8 cellular contexts compared by ENCODE assay signal in the genomic region with DNA sequence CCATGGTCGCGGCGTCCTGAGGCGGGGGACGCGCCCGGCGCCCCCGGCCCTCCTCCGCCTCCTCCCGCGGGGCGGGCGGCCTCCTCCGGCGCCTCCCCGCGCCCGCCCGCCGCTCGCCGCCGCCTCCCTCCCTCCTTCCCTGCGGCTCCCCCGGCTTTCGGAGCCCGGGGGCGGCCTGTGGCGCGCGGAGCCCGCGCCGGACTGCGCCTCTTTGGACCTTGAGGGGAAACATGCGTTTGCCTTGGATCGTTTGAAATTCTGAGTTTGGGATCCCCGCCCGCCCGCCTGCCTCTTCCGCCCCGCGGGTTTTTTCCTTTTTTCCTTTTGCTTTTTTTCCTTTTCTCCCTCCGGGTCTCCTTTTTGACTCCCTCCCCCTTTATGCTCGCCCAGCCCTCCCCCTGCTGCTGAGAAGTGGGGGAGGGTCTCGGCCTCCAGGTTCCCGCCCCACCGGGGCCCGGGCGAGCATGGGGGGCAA. TPM values are rescaled to one million over a fixed set of nuclear protein-coding genes. Genes with fewer than 3 reads are reported as not detected.
DNase-seq lines count a peak whose midpoint lies in the region; ATAC-seq, FAIRE-seq and TF ChIP-seq lines count a peak whose summit lies in the region.

No MANE protein-coding gene starts in this region.

- TF ChIP-seq CTCF in PC-9 (conservative IDR thresholded peaks at IDR 0.05) (no peak), brain (conservative IDR thresholded peaks at IDR 0.05) (no peak), keratinocyte (optimal IDR thresholded peaks at IDR 0.05 in 1 of 3, IDR thresholded peaks at IDR 0.05 in 1 of 3, conservative IDR thresholded peaks at IDR 0.05 in 1 of 3; ENCODE audit: extremely low read depth in 1 of 3, insufficient read depth in 2 of 3, low read length in 3 of 3) (no peak)

- H3K27ac ChIP-seq in PC-9 (peak overlapping the region; percentile 48; the same call in 1 of the 2 replicates), keratinocyte (ENCODE audit: control insufficient read depth, insufficient read depth, low read length) (peak overlapping the region; percentile 43)

- DNase-seq in NCI-H1417 (lab: John Stamatoyannopoulos, UW) (peak; percentile 51 to 73 (median 69)), NCI-H1417 treated with DMSO at 0.1 percent for 48 hours (lab: John Stamatoyannopoulos, UW) (no peak), PC-9 (no peak), keratinocyte (ENCODE audit: low read depth, low spot score) (no peak), NCI-H128 (lab: John Stamatoyannopoulos, UW; ENCODE audit: unreplicated experiment) (no peak)
- peak; percentile 44 for DNase-seq in stimulated activated CD4-positive, alpha-beta T cell treated with anti-CD3 and anti-CD28 coated beads, Interleukin-4, amount 100 ng/mL, for 1 hour

- peaks cover 55% of the 10 kb centered on the region for H3K4me1 ChIP-seq in PC-9 (replicated peaks; ENCODE audit: insufficient read depth)
- peaks cover 33% of the 10 kb centered on the region for H3K4me1 ChIP-seq in keratinocyte (ENCODE audit: control insufficient read depth, extremely low read depth, insufficient read depth, low read length)

- H3K27me3 ChIP-seq in PC-9 (ENCODE audit: insufficient read depth, low read depth) (no peaks in the 10 kb centered on the region), keratinocyte (ENCODE audit: control insufficient read depth, extremely low read depth, insufficient read depth, low read length) (no peaks in the 10 kb centered on the region)

- H2AFZ ChIP-seq in PC-9 = peak overlapping the region; percentile 68; the same call in 1 of the 2 replicates
- H2AFZ ChIP-seq in keratinocyte (ENCODE audit: control insufficient read depth, low read length) = no peak overlapping the region

- H3K4me2 ChIP-seq in PC-9 (peak overlapping the region; percentile 77), keratinocyte (ENCODE audit: control insufficient read depth, extremely low read depth, insufficient read depth, low read depth, low read length) (peak overlapping the region; percentile 96)

- H3K79me2 ChIP-seq in PC-9 (ENCODE audit: low read depth) (peaks cover 49% of the 10 kb centered on the region), keratinocyte (ENCODE audit: control insufficient read depth, insufficient read depth, low read length) (peaks cover 42% of the 10 kb centered on the region)

- H3K36me3 Mint-ChIP-seq in brain = peaks cover 22% of the 10 kb centered on the region

- peak overlapping the region; percentile 74 for H3K4me3 ChIP-seq in PC-9
- peak overlapping the region; percentile 64 to 87 (median 73) for H3K4me3 ChIP-seq in keratinocyte (ENCODE audit: control insufficient read depth in 2 of 3, extremely low read depth in 1 of 3, insufficient read depth in 2 of 3, low read depth in 1 of 3, low read length in 3 of 3)

- peaks cover 42% of the 10 kb centered on the region for H3K4me1 Mint-ChIP-seq in brain

- peak overlapping the region; percentile 65 for H3K9ac ChIP-seq in keratinocyte (ENCODE audit: control insufficient read depth, extremely low read depth, insufficient read depth, low read length)

- no peaks in the 10 kb centered on the region for H3K9me3 Mint-ChIP-seq in brain

- H3K9me3 ChIP-seq in PC-9 (ENCODE audit: insufficient read depth, low read depth) = no peaks in the 10 kb centered on the region
- H3K9me3 ChIP-seq in keratinocyte (ENCODE audit: control insufficient read depth, low read depth, low read length) = no peaks in the 10 kb centered on the region

- H4K20me1 ChIP-seq in PC-9 (ENCODE audit: insufficient read depth) = peaks cover 33% of the 10 kb centered on the region
- H4K20me1 ChIP-seq in keratinocyte (ENCODE audit: control insufficient read depth, extremely low read depth, insufficient read depth, low read length) = no peaks in the 10 kb centered on the region

- ATAC-seq in HG02678 (IDR thresholded peaks at IDR 0.05; ENCODE audit: unreplicated experiment) = peak; percentile 31

- H3K9me1 ChIP-seq in keratinocyte (ENCODE audit: control insufficient read depth, extremely low read depth, insufficient read depth, low read length) = peaks cover 2% of the 10 kb centered on the region

- peak overlapping the region in 3 of 5 experiments; percentile 87 to 91 (median 89) for H3K27ac Mint-ChIP-seq in brain

- H3K36me3 ChIP-seq in PC-9 (ENCODE audit: low read depth) (peaks cover 7% of the 10 kb centered on the region), keratinocyte (ENCODE audit: control insufficient read depth in 2 of 2, extremely low read depth in 1 of 2, insufficient read depth in 2 of 2, low read length in 2 of 2) (no peaks in the 10 kb centered on the region)

- CTCF ChIA-PET in PC-9 (lab: Charles Lee) = no interaction called here

- intact Hi-C loops in PC-9 (cut with micrococcal nuclease; ENCODE audit: unreplicated experiment) = loop anchor here (5.0 to 10.0 kb wide), 3 partner anchors 48 to 294 kb away; partner anchors contain the start of gene MLKL

- FAIRE-seq in keratinocyte (lab: Jason Lieb, UNC) = no peak

- no TSS peak for BruUV-seq in PC-9 (replicated peaks; lab: Mats Ljungman, UMichigan)

- peaks cover 32% of the 10 kb centered on the region for H3F3A ChIP-seq in PC-9 (ENCODE audit: insufficient read depth, low read depth)

- no peaks in the 10 kb centered on the region for H3K9me2 ChIP-seq in PC-9 (ENCODE audit: insufficient read depth)

- dilution Hi-C loops in keratinocyte (cut with MboI; ENCODE audit: extremely low pct_ligation_motif_present, low sequenced_read_pairs) = no loop called here

- peak overlapping the region; percentile 84 to 94 (median 89) for H3K4me3 Mint-ChIP-seq in brain

- POLR2A ChIA-PET in PC-9 (lab: Charles Lee; ENCODE audit: unreplicated experiment) = no interaction called here

- H3K27me3 Mint-ChIP-seq in brain = peaks cover 13% of the 10 kb centered on the region

RNA-seq across cellular contexts. Expression of gene ZNRF1, which starts 0.4 kb away (rescaled TPM):
- total RNA-seq in PC-9 (2021) = 64.4 and 79.3 TPM in 2 replicates
- polyA plus RNA-seq in brain (ENCODE audit: insufficient read depth, low read depth, low replicate concordance) (39.0 TPM), keratinocyte (12.9 to 20.3 TPM (median 19.1 TPM) in 3 replicates)
- 2.1 TPM for polyA plus RNA-seq in keratinocyte (2011; ENCODE audit: low read depth)
- polyA plus RNA-seq in keratinocyte (2011; cell fraction: cytosol; rRNA removed) = 11.1 and 15.1 TPM in 2 replicates
- 16.4 and 16.7 TPM in 2 replicates for polyA plus RNA-seq in keratinocyte (2011; cell fraction: nucleus; rRNA removed)
- 12.3 and 26.2 TPM in 2 replicates for polyA plus RNA-seq in keratinocyte (2012; ENCODE audit: low replicate concordance)
- 15.5 to 31.8 TPM (median 18.5 TPM) in 3 replicates for polyA minus RNA-seq in keratinocyte
- polyA minus RNA-seq in keratinocyte (2011; cell fraction: cytosol; rRNA and poly(A)+ RNA removed) = 20.9 TPM
- polyA minus RNA-seq in keratinocyte (2011; cell fraction: nucleus; rRNA and poly(A)+ RNA removed) = 11.4 and 16.4 TPM in 2 replicates

RNA-seq across cellular contexts. Expression of gene WDR59, which starts 14.3 kb away (rescaled TPM):
- 97.0 and 97.1 TPM in 2 replicates for total RNA-seq in PC-9 (2021)
- 24.9 TPM for polyA plus RNA-seq in brain (ENCODE audit: insufficient read depth, low read depth, low replicate concordance)
- 47.0 to 73.9 TPM (median 59.7 TPM) in 3 replicates for polyA plus RNA-seq in keratinocyte
- 26.6 TPM for polyA plus RNA-seq in keratinocyte (2011; ENCODE audit: low read depth)
- polyA plus RNA-seq in keratinocyte (2011; cell fraction: cytosol; rRNA removed) = 38.6 and 42.7 TPM in 2 replicates
- 153 and 159 TPM in 2 replicates for polyA plus RNA-seq in keratinocyte (2011; cell fraction: nucleus; rRNA removed)
- polyA plus RNA-seq in keratinocyte (2012; ENCODE audit: low replicate concordance) = 24.4 and 25.0 TPM in 2 replicates
- polyA minus RNA-seq in keratinocyte = 64.7 to 104 TPM (median 90.8 TPM) in 3 replicates
- 35.9 TPM for polyA minus RNA-seq in keratinocyte (2011; cell fraction: cytosol; rRNA and poly(A)+ RNA removed)
- polyA minus RNA-seq in keratinocyte (2011; cell fraction: nucleus; rRNA and poly(A)+ RNA removed) = 51.0 and 89.4 TPM in 2 replicates

Comparison
In these comparisons a context has a peak if more than half of its experiments do, and no peak if none do; other contexts are left out.
1. DNase-seq: peak in NCI-H1417 (3 of 3) and stimulated activated CD4-positive, alpha-beta T cell treated with anti-CD3 and anti-CD28 coated beads, Interleukin-4, amount 100 ng/mL, for 1 hour (single experiment); none in NCI-H1417 treated with DMSO at 0.1 percent for 48 hours (single experiment), PC-9 (0 of 2), keratinocyte (single experiment) and NCI-H128 (single experiment).